24 cellular contexts compared by ENCODE assay signal in the genomic region with DNA sequence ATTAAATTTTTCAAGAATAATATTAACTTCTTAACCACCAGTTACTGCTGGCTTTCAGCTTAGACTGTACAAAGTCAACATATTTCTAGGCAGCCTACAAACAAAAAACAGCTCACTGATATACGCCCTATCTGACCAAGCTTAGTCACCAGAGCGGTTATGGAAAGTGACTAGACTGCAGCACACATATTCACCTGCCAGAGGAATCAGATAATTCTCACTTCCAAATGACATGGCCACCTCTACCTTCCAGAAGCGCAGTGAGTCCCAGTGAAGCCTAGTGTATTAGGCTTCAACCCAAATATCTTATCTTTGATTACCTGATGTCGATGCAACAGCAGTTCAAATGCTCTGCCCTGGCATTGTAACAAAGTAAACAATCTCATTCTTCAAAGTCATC. TPM values are rescaled to one million over a fixed set of nuclear protein-coding genes. Genes with fewer than 3 reads are reported as not detected.
DNase-seq lines count a peak whose midpoint lies in the region; FAIRE-seq lines count a peak whose summit lies in the region.
"Had no signal": no experiment of that assay in that cellular context is flagged by ENCODE, and none has a peak within 500 bp of the region (broad histone marks: within the 10 kb centered on the region; RNA-seq: fewer than 3 reads in every experiment).

No MANE protein-coding gene starts in this region.

- H3K27me3 Mint-ChIP-seq in activated T-helper 1 cell treated with anti-CD3 and anti-CD28 coated beads, Interleukin-12 subunit alpha, Interleukin-12 subunit beta, Interleukin-2, Interleukin-4 antibody, amounts not matched to agents 30 ng/mL and 10 ng/mL and 1 ng/mL, durations not matched to agents 14 hours and 24 hours and 36 hours (ENCODE audit: insufficient read depth): peaks cover 8% of the 10 kb centered on the region

- no peak overlapping the region for H3K4me3 Mint-ChIP-seq in activated T-helper 1 cell treated with anti-CD3 and anti-CD28 coated beads, Interleukin-12 subunit alpha, Interleukin-12 subunit beta, Interleukin-2, Interleukin-4 antibody, amounts not matched to agents 30 ng/mL and 10 ng/mL and 1 ng/mL, durations not matched to agents 14 hours and 24 hours and 36 hours
- H3K4me3 Mint-ChIP-seq: activated naive CD4-positive, alpha-beta T cell treated with anti-CD3 and anti-CD28 coated beads for 36 hours; CD4-positive, alpha-beta memory T cell; effector memory CD8-positive, alpha-beta T cell; nephron progenitor cell; T-helper 2 cell treated with Interferon-gamma antibody and Interleukin-4, amounts not matched to agents 5 μg/mL and 100 μg/mL, for 36 hours; WTC11 had no signal

- no peaks in the 10 kb centered on the region for H3K36me3 ChIP-seq in mucosa of rectum (ENCODE audit: control insufficient read depth in 2 of 2, insufficient read depth in 2 of 2, low read length in 2 of 2)
- H3K36me3 ChIP-seq: esophagus muscularis mucosa, gastroesophageal sphincter, HAP-1, upper lobe of left lung had no signal

- no peaks in the 10 kb centered on the region for H3K9me3 Mint-ChIP-seq in activated T-helper 1 cell treated with anti-CD3 and anti-CD28 coated beads, Interleukin-12 subunit alpha, Interleukin-12 subunit beta, Interleukin-2, Interleukin-4 antibody, amounts not matched to agents 30 ng/mL and 10 ng/mL and 1 ng/mL, durations not matched to agents 14 hours and 24 hours and 36 hours
- H3K9me3 Mint-ChIP-seq: T-helper 2 cell treated with Interferon-gamma antibody and Interleukin-4, amounts not matched to agents 5 μg/mL and 100 μg/mL, for 36 hours had no signal

- H3K27ac Mint-ChIP-seq in activated T-helper 1 cell treated with anti-CD3 and anti-CD28 coated beads, Interleukin-12 subunit alpha, Interleukin-12 subunit beta, Interleukin-2, Interleukin-4 antibody, amounts not matched to agents 30 ng/mL and 10 ng/mL and 1 ng/mL, durations not matched to agents 14 hours and 24 hours and 36 hours: no peak overlapping the region
- H3K27ac Mint-ChIP-seq: activated naive CD4-positive, alpha-beta T cell treated with anti-CD3 and anti-CD28 coated beads for 36 hours; CD4-positive, alpha-beta memory T cell; effector memory CD8-positive, alpha-beta T cell; nephron progenitor cell; T-helper 2 cell treated with Interferon-gamma antibody and Interleukin-4, amounts not matched to agents 5 μg/mL and 100 μg/mL, for 36 hours; WTC11 had no signal

- no peaks in the 10 kb centered on the region for H3K4me1 Mint-ChIP-seq in activated T-helper 1 cell treated with anti-CD3 and anti-CD28 coated beads, Interleukin-12 subunit alpha, Interleukin-12 subunit beta, Interleukin-2, Interleukin-4 antibody, amounts not matched to agents 30 ng/mL and 10 ng/mL and 1 ng/mL, durations not matched to agents 14 hours and 24 hours and 36 hours (ENCODE audit: low read depth)
- H3K4me1 Mint-ChIP-seq: CD4-positive, alpha-beta memory T cell had no signal

- intact Hi-C loops in activated T-helper 1 cell treated with anti-CD3 and anti-CD28 coated beads, Interleukin-12 subunit alpha, Interleukin-12 subunit beta, Interleukin-2, Interleukin-4 antibody, amounts not matched to agents 30 ng/mL and 10 ng/mL and 1 ng/mL, durations not matched to agents 14 hours and 24 hours and 36 hours (cut with micrococcal nuclease): no loop called here

- peak overlapping the region; percentile 64 to 80 for H3K27ac ChIP-seq in mucosa of rectum (ENCODE audit: low read depth in 2 of 2, low read length in 2 of 2)
- H3K27ac ChIP-seq: gastroesophageal sphincter had no signal

- no peaks in the 10 kb centered on the region for H3K9me3 ChIP-seq in mucosa of rectum (ENCODE audit: control insufficient read depth in 2 of 2, low read length in 2 of 2)
- H3K9me3 ChIP-seq: esophagus muscularis mucosa, gastroesophageal sphincter, upper lobe of left lung had no signal

- FAIRE-seq in colon (lab: Jason Lieb, UNC): peak; percentile 51
- FAIRE-seq: kidney had no signal

- peak overlapping the region; percentile 35 to 37 for H3K4me3 ChIP-seq in mucosa of rectum (ENCODE audit: low read length in 2 of 2)
- H3K4me3 ChIP-seq: esophagus muscularis mucosa, gastroesophageal sphincter, HAP-1, upper lobe of left lung had no signal

- peak overlapping the region in 1 of 2 donors; percentile 31 for H3K9ac ChIP-seq in mucosa of rectum (ENCODE audit: low read depth in 1 of 2, low read length in 2 of 2)

- H3K4me1 ChIP-seq in mucosa of rectum (ENCODE audit: control insufficient read depth in 2 of 2, insufficient read depth in 2 of 2, low read length in 2 of 2): peaks cover 10 to 16% of the 10 kb centered on the region in 2 donors
- H3K4me1 ChIP-seq: HAP-1 had no signal

- no peaks in the 10 kb centered on the region for H3K36me3 Mint-ChIP-seq in activated T-helper 1 cell treated with anti-CD3 and anti-CD28 coated beads, Interleukin-12 subunit alpha, Interleukin-12 subunit beta, Interleukin-2, Interleukin-4 antibody, amounts not matched to agents 30 ng/mL and 10 ng/mL and 1 ng/mL, durations not matched to agents 14 hours and 24 hours and 36 hours (ENCODE audit: low read depth)
- H3K36me3 Mint-ChIP-seq: CD4-positive, alpha-beta memory T cell; WTC11 had no signal

- DNase-seq in DMS153 (lab: John Stamatoyannopoulos, UW) (peak; percentile 88), LoVo (ENCODE audit: low spot score) (peak; percentile 24), activated gamma-delta T cell (lab: John Stamatoyannopoulos, UW) (no peak)
- no peak for DNase-seq in activated naive CD4-positive, alpha-beta T cell treated with Interleukin-2 at 50 U/mL for 16 hours
- DNase-seq in activated T-helper 1 cell treated with anti-CD3 and anti-CD28 coated beads, Interleukin-12 subunit alpha, Interleukin-12 subunit beta, Interleukin-2, Interleukin-4 antibody, amounts not matched to agents 30 ng/mL and 10 ng/mL and 1 ng/mL, durations not matched to agents 14 hours and 24 hours and 36 hours (ENCODE audit: low spot score): no peak
- no peak for DNase-seq in activated naive CD4-positive, alpha-beta T cell treated with anti-CD3 and anti-CD28 coated beads, Interleukin-2, amount 50 U/mL, for 16 hours
- DNase-seq: activated CD4-positive, alpha-beta T cell treated with anti-CD3 and anti-CD28 coated beads, Interleukin-2, amount 50 U/mL, for 48 hours; activated naive CD4-positive, alpha-beta T cell treated with anti-CD3 and anti-CD28 coated beads for 36 hours; anterior cingulate cortex; CD4-positive, alpha-beta memory T cell; cerebellar nuclear complex; effector memory CD8-positive, alpha-beta T cell; kidney; nephron progenitor cell; NK-92 treated with Interleukin-12 subunit alpha and Interleukin-12 subunit beta, amount 100 ng/mL, for 24 hours; stimulated activated naive CD8-positive, alpha-beta T cell treated with anti-CD3 and anti-CD28 coated beads, Interleukin-15, Interleukin-2, amounts not matched to agents 100 U/mL and 50 U/mL, for 24 hours had no signal

- no peaks in the 10 kb centered on the region for H3K27me3 ChIP-seq in mucosa of rectum (ENCODE audit: control insufficient read depth in 2 of 2, insufficient read depth in 2 of 2, low read length in 2 of 2)
- H3K27me3 ChIP-seq: esophagus muscularis mucosa, gastroesophageal sphincter, upper lobe of left lung had no signal

RNA-seq across cellular contexts. Expression of gene STXBP6, which starts 8.5 kb away (rescaled TPM):
- total RNA-seq in activated T-helper 1 cell treated with anti-CD3 and anti-CD28 coated beads, Interleukin-12 subunit alpha, Interleukin-12 subunit beta, Interleukin-2, Interleukin-4 antibody, amounts not matched to agents 30 ng/mL and 10 ng/mL and 1 ng/mL, durations not matched to agents 14 hours and 24 hours and 36 hours: not detected in 2 replicates
- total RNA-seq: activated naive CD4-positive, alpha-beta T cell treated with anti-CD3 and anti-CD28 coated beads for 36 hours; CD4-positive, alpha-beta memory T cell had no signal

Comparison
In these comparisons a context has a peak if more than half of its experiments do, and no peak if none do; other contexts are left out.
1. DNase-seq: peak in DMS153 (single experiment) and LoVo (single experiment); none in activated gamma-delta T cell (single experiment), activated naive CD4-positive, alpha-beta T cell treated with Interleukin-2 at 50 U/mL for 16 hours (single experiment), activated T-helper 1 cell treated with anti-CD3 and anti-CD28 coated beads, Interleukin-12 subunit alpha, Interleukin-12 subunit beta, Interleukin-2, Interleukin-4 antibody, amounts not matched to agents 30 ng/mL and 10 ng/mL and 1 ng/mL, durations not matched to agents 14 hours and 24 hours and 36 hours (single experiment) and activated naive CD4-positive, alpha-beta T cell treated with anti-CD3 and anti-CD28 coated beads, Interleukin-2, amount 50 U/mL, for 16 hours (single experiment).